Comparison of ENCODE assay signal across 20 cellular contexts in the genomic region with DNA sequence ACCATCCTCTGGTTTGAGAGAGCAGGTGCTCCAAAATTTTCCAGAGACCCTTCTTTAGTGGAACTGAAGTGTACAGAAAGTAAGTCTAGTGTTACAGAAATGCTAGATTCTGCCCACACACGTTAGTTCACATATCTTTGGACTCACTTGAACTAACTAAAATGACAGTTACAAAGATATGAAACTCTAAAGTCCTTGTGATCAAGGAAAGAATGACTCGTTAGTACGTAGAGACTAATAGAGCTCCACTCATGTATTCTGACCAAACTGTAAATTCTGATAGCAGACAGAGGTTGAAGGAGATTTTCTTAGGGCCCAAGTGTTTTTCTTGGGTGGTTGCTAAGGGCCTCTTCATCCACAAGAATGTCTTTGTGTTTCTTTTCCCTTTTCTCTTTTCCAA.
A peak's percentile ranks its signal among the peaks of the same experiment; 100 is the strongest.
DNase-seq lines count a peak whose midpoint lies in the region; ATAC-seq and TF ChIP-seq lines count a peak whose summit lies in the region.
"Had no signal": no experiment of that assay in that cellular context is flagged by ENCODE, and none has a peak within 500 bp of the region (broad histone marks: within the 10 kb centered on the region; RNA-seq: fewer than 3 reads in every experiment).

No MANE protein-coding gene starts in this region.

- no peaks in the 10 kb centered on the region for H3K36me3 ChIP-seq in IMR-90 (ENCODE audit: control insufficient read depth, insufficient read depth, low read length)
- H3K36me3 ChIP-seq: MG63 had no signal

- H2AK9ac ChIP-seq in IMR-90 (replicated peaks; ENCODE audit: low read depth, low read length, poor library complexity), result no peak overlapping the region

- BruUV-seq in IMR-90 (replicated peaks; lab: Mats Ljungman, UMichigan), result no TSS peak

- no peak overlapping the region for H3K4me3 Mint-ChIP-seq in activated CD8-positive, alpha-beta T cell treated with anti-CD3 and anti-CD28 coated beads for 36 hours
- no peak overlapping the region for H3K4me3 Mint-ChIP-seq in activated CD8-positive, alpha-beta T cell treated with anti-CD3 and anti-CD28 coated beads, Interleukin-2, amount 10 ng/mL, durations not matched to agents 7 days and 5 days
- H3K4me3 Mint-ChIP-seq in stimulated activated effector memory CD8-positive, alpha-beta T cell treated with anti-CD3 and anti-CD28 coated beads, Interleukin-12 subunit alpha, Interleukin-12 subunit beta, amount 100 ng/mL, for 72 hours, result no peak overlapping the region
- H3K4me3 Mint-ChIP-seq: CD8-positive, alpha-beta memory T cell had no signal

- no peaks in the 10 kb centered on the region for H3K36me3 Mint-ChIP-seq in activated CD8-positive, alpha-beta T cell treated with anti-CD3 and anti-CD28 coated beads for 36 hours (ENCODE audit: low read depth)
- no peaks in the 10 kb centered on the region for H3K36me3 Mint-ChIP-seq in activated CD8-positive, alpha-beta T cell treated with anti-CD3 and anti-CD28 coated beads, Interleukin-2, amount 10 ng/mL, durations not matched to agents 7 days and 5 days (ENCODE audit: low read depth)
- H3K36me3 Mint-ChIP-seq in stimulated activated effector memory CD8-positive, alpha-beta T cell treated with anti-CD3 and anti-CD28 coated beads, Interleukin-12 subunit alpha, Interleukin-12 subunit beta, amount 100 ng/mL, for 72 hours, result peaks cover 4% of the 10 kb centered on the region

- no peak overlapping the region for H3K27ac ChIP-seq in IMR-90 (ENCODE audit: insufficient read depth, low read length)
- H3K27ac ChIP-seq: C4-2B had no signal

- no peak overlapping the region for H2BK15ac ChIP-seq in IMR-90 (ENCODE audit: low read depth, low read length)

- H3K9me1 ChIP-seq in IMR-90 (ENCODE audit: insufficient read depth, low read length), result 0 out of 2 replicates have a peak, but pooled peaks cover 5% of the 10 kb centered on the region

- no peak overlapping the region; the same call in 1 of the 2 replicates for H3K4ac ChIP-seq in IMR-90 (ENCODE audit: low read depth, low read length)

- TF ChIP-seq RAD21 in IMR-90 (IDR thresholded peaks at IDR 0.05; ENCODE audit: low read length), result no peak

- dilution Hi-C loops in IMR-90 (cut with HindIII; ENCODE audit: low sequenced_read_pairs, unreplicated experiment), result no loop called here

- WGBS in IMR-90 (ENCODE audit: extremely low coverage in 2 of 2, insufficient read length in 1 of 2), 2 experiments, result no CpG with 5 or more reads among the region's 3 CpGs

- H3K4me1 ChIP-seq in IMR-90 (ENCODE audit: control insufficient read depth, insufficient read depth, low read length), result peaks cover 8% of the 10 kb centered on the region; the same call in 1 of the 2 replicates

- peak overlapping the region; percentile 6; the same call in 1 of the 2 replicates for H2BK20ac ChIP-seq in IMR-90 (ENCODE audit: low read depth, low read length)

- H3K18ac ChIP-seq in IMR-90 (ENCODE audit: low read depth, low read length), result peak overlapping the region; percentile 35; the same call in 1 of the 2 replicates

- no peak for DNase-seq in activated CD8-positive, alpha-beta T cell treated with anti-CD3 and anti-CD28 coated beads for 36 hours
- DNase-seq in activated CD8-positive, alpha-beta T cell treated with anti-CD3 and anti-CD28 coated beads, Interleukin-2, amount 10 ng/mL, durations not matched to agents 7 days and 5 days, result no peak
- DNase-seq in IMR-90, result no peak
- DNase-seq in astrocyte of the hippocampus (ENCODE audit: low read depth, low spot score), result peak; percentile 28
- no peak for DNase-seq in stimulated activated effector memory CD8-positive, alpha-beta T cell treated with anti-CD3 and anti-CD28 coated beads, Interleukin-12 subunit alpha, Interleukin-12 subunit beta, amount 100 ng/mL, for 72 hours (ENCODE audit: low spot score in 2 of 2)
- no peak for DNase-seq in NCI-H446 (lab: John Stamatoyannopoulos, UW)
- DNase-seq: Calu3; CD8-positive, alpha-beta memory T cell; GDM1; MG63; NCI-H1417 treated with DMSO at 0.1 percent for 48 hours; NCI-H187; NCI-H446 treated with DMSO at 0.1 percent for 48 hours; NCI-H526 treated with DMSO at 0.1 percent for 48 hours; PC-3; Right ventricle myocardium superior had no signal

- H3K4me1 Mint-ChIP-seq in activated CD8-positive, alpha-beta T cell treated with anti-CD3 and anti-CD28 coated beads for 36 hours (ENCODE audit: low read depth), result peaks cover 10% of the 10 kb centered on the region
- peaks cover 4% of the 10 kb centered on the region for H3K4me1 Mint-ChIP-seq in activated CD8-positive, alpha-beta T cell treated with anti-CD3 and anti-CD28 coated beads, Interleukin-2, amount 10 ng/mL, durations not matched to agents 7 days and 5 days (ENCODE audit: low read depth)
- peaks cover 11% of the 10 kb centered on the region for H3K4me1 Mint-ChIP-seq in stimulated activated effector memory CD8-positive, alpha-beta T cell treated with anti-CD3 and anti-CD28 coated beads, Interleukin-12 subunit alpha, Interleukin-12 subunit beta, amount 100 ng/mL, for 72 hours

- CTCF ChIA-PET in activated CD8-positive, alpha-beta T cell treated with anti-CD3 and anti-CD28 coated beads for 36 hours (lab: Charles Lee), result no interaction called here
- CTCF ChIA-PET in activated CD8-positive, alpha-beta T cell treated with anti-CD3 and anti-CD28 coated beads, Interleukin-2, amount 10 ng/mL, durations not matched to agents 7 days and 5 days (lab: Charles Lee), result no interaction called here
- CTCF ChIA-PET in IMR-90 (lab: Yijun Ruan, JAX), result interaction anchor here (0.6 kb wide), 2 partner anchors 20 to 158 kb away, joined by 3 to 4 read pairs; no protein-coding TSS in a partner anchor

- no peak overlapping the region for H3K56ac ChIP-seq in IMR-90 (ENCODE audit: extremely low read depth, insufficient read depth, low read length)

- no peaks in the 10 kb centered on the region for H4K20me1 ChIP-seq in IMR-90 (ENCODE audit: insufficient read depth, low read length)

- no peak overlapping the region for H3K4me3 ChIP-seq in IMR-90 (ENCODE audit: insufficient read depth, low read depth, low read length)
- H3K4me3 ChIP-seq: K562, MG63 had no signal

- H2BK5ac ChIP-seq in IMR-90 (ENCODE audit: low read depth, low read length, poor library complexity, severe bottlenecking), result no peak overlapping the region

- no peak overlapping the region for H3K14ac ChIP-seq in IMR-90 (replicated peaks; ENCODE audit: low read depth, low read length)

- H3K9me3 ChIP-seq in IMR-90 (ENCODE audit: control insufficient read depth, insufficient read depth, low read length), result no peaks in the 10 kb centered on the region
- H3K9me3 ChIP-seq: MG63 had no signal

- TF ChIP-seq POLR2A in IMR-90 (IDR thresholded peaks at IDR 0.05; ENCODE audit: low read depth, low read length), result no peak

- intact Hi-C loops in activated CD8-positive, alpha-beta T cell treated with anti-CD3 and anti-CD28 coated beads for 36 hours (cut with micrococcal nuclease), result no loop called here
- intact Hi-C loops in IMR-90 (cut with micrococcal nuclease), result no loop called here

- H3K27ac Mint-ChIP-seq in activated CD8-positive, alpha-beta T cell treated with anti-CD3 and anti-CD28 coated beads for 36 hours, result no peak overlapping the region
- H3K27ac Mint-ChIP-seq in activated CD8-positive, alpha-beta T cell treated with anti-CD3 and anti-CD28 coated beads, Interleukin-2, amount 10 ng/mL, durations not matched to agents 7 days and 5 days, result no peak overlapping the region
- H3K27ac Mint-ChIP-seq in stimulated activated effector memory CD8-positive, alpha-beta T cell treated with anti-CD3 and anti-CD28 coated beads, Interleukin-12 subunit alpha, Interleukin-12 subunit beta, amount 100 ng/mL, for 72 hours, result peak overlapping the region; percentile 13

- no peak overlapping the region for H3K23ac ChIP-seq in IMR-90 (ENCODE audit: low read depth, low read length)

- ATAC-seq in activated CD8-positive, alpha-beta T cell treated with anti-CD3 and anti-CD28 coated beads for 36 hours, result peak; percentile 74
- no peak for ATAC-seq in activated CD8-positive, alpha-beta T cell treated with anti-CD3 and anti-CD28 coated beads, Interleukin-2, amount 10 ng/mL, durations not matched to agents 7 days and 5 days
- ATAC-seq in IMR-90 (ENCODE audit: low read depth) (no peak), HG03457 (IDR thresholded peaks at IDR 0.05; ENCODE audit: unreplicated experiment) (no peak), GM21390 (IDR thresholded peaks at IDR 0.05; ENCODE audit: unreplicated experiment) (no peak)
- ATAC-seq in stimulated activated effector memory CD8-positive, alpha-beta T cell treated with anti-CD3 and anti-CD28 coated beads, Interleukin-12 subunit alpha, Interleukin-12 subunit beta, amount 100 ng/mL, for 72 hours, result peak; percentile 83
- ATAC-seq: K562, PC-3 had no signal

- no peak overlapping the region; the same call in 1 of the 2 replicates for H4K91ac ChIP-seq in IMR-90 (ENCODE audit: insufficient read depth, low read depth, low read length)

- H3K27me3 Mint-ChIP-seq in activated CD8-positive, alpha-beta T cell treated with anti-CD3 and anti-CD28 coated beads for 36 hours, result no peaks in the 10 kb centered on the region
- no peaks in the 10 kb centered on the region for H3K27me3 Mint-ChIP-seq in activated CD8-positive, alpha-beta T cell treated with anti-CD3 and anti-CD28 coated beads, Interleukin-2, amount 10 ng/mL, durations not matched to agents 7 days and 5 days (ENCODE audit: low read depth)
- H3K27me3 Mint-ChIP-seq: CD8-positive, alpha-beta memory T cell had no signal

- H2AK5ac ChIP-seq in IMR-90 (ENCODE audit: low read depth, low read length), result no peak overlapping the region

- H3K9me3 Mint-ChIP-seq in activated CD8-positive, alpha-beta T cell treated with anti-CD3 and anti-CD28 coated beads for 36 hours, result no peaks in the 10 kb centered on the region
- no peaks in the 10 kb centered on the region for H3K9me3 Mint-ChIP-seq in activated CD8-positive, alpha-beta T cell treated with anti-CD3 and anti-CD28 coated beads, Interleukin-2, amount 10 ng/mL, durations not matched to agents 7 days and 5 days (ENCODE audit: insufficient read depth)
- no peaks in the 10 kb centered on the region for H3K9me3 Mint-ChIP-seq in stimulated activated effector memory CD8-positive, alpha-beta T cell treated with anti-CD3 and anti-CD28 coated beads, Interleukin-12 subunit alpha, Interleukin-12 subunit beta, amount 100 ng/mL, for 72 hours

- no peak overlapping the region for H4K5ac ChIP-seq in IMR-90 (ENCODE audit: low read depth, low read length)

- H3K9ac ChIP-seq in IMR-90 (ENCODE audit: low read depth, low read length), result no peak overlapping the region

- TF ChIP-seq CTCF in activated CD8-positive, alpha-beta T cell treated with anti-CD3 and anti-CD28 coated beads for 36 hours (IDR thresholded peaks at IDR 0.05), result no peak
- TF ChIP-seq CTCF in IMR-90 (conservative IDR thresholded peaks at IDR 0.05; ENCODE audit: low read depth, low read length), result no peak

- POLR2A ChIA-PET in activated CD8-positive, alpha-beta T cell treated with anti-CD3 and anti-CD28 coated beads for 36 hours (lab: Charles Lee), result no interaction called here
- POLR2A ChIA-PET in activated CD8-positive, alpha-beta T cell treated with anti-CD3 and anti-CD28 coated beads, Interleukin-2, amount 10 ng/mL, durations not matched to agents 7 days and 5 days (lab: Charles Lee), result no interaction called here
- POLR2A ChIA-PET in IMR-90 (lab: Charles Lee; ENCODE audit: unreplicated experiment), result no interaction called here

- no peak overlapping the region for H3K4me2 ChIP-seq in IMR-90 (ENCODE audit: low read depth, low read length)

- H3K27me3 ChIP-seq in IMR-90 (ENCODE audit: control insufficient read depth, insufficient read depth, low read length), result no peaks in the 10 kb centered on the region
- H3K27me3 ChIP-seq: MG63 had no signal

- no peak overlapping the region for H2AFZ ChIP-seq in IMR-90 (replicated peaks; ENCODE audit: low read length, poor library complexity)

- no peaks in the 10 kb centered on the region for H3K79me1 ChIP-seq in IMR-90 (ENCODE audit: low read depth in 1 of 2, low read length in 2 of 2)

- H2BK120ac ChIP-seq in IMR-90 (ENCODE audit: low read depth, low read length), result no peak overlapping the region; the same call in 1 of the 2 replicates

- in situ Hi-C loops in IMR-90 (cut with MboI; ENCODE audit: low sequenced_read_pairs), result no loop called here

- H4K8ac ChIP-seq in IMR-90 (ENCODE audit: low read depth in 2 of 2, low read length in 2 of 2), result no peak overlapping the region

Comparison
In these comparisons a context has a peak if more than half of its experiments do, and no peak if none do; other contexts are left out.
1. ATAC-seq: peak in activated CD8-positive, alpha-beta T cell treated with anti-CD3 and anti-CD28 coated beads for 36 hours (single experiment) and stimulated activated effector memory CD8-positive, alpha-beta T cell treated with anti-CD3 and anti-CD28 coated beads, Interleukin-12 subunit alpha, Interleukin-12 subunit beta, amount 100 ng/mL, for 72 hours (single experiment); none in activated CD8-positive, alpha-beta T cell treated with anti-CD3 and anti-CD28 coated beads, Interleukin-2, amount 10 ng/mL, durations not matched to agents 7 days and 5 days (single experiment), IMR-90 (single experiment), HG03457 (single experiment) and GM21390 (single experiment).